1 cellular context compared by ENCODE assay signal in genomic region chr19:36139473-36140288, GRCh38.
TF ChIP-seq lines count a peak whose summit lies in the region.

CAPNS1 (plus strand) TSS chr19:36140066; CDS start chr19:36141012, 946 bp downstream.

TF ChIP-seq in HepG2, 621 proteins besides CTCF, POLR2A, EP300 and RAD21 (continued from another document and continues in another):
- no peak for TF ChIP-seq DMTF1 (CRISPR knock-in tag; IDR thresholded peaks at IDR 0.05)
- TF ChIP-seq SATB2 (CRISPR knock-in tag; IDR thresholded peaks at IDR 0.05), result peak; percentile 64; the same call in 1 of the 2 replicates
- TF ChIP-seq PLSCR1 (CRISPR knock-in tag; IDR thresholded peaks at IDR 0.05; ENCODE audit: borderline replicate concordance), result no peak
- TF ChIP-seq ZNF12 (CRISPR knock-in tag; IDR thresholded peaks at IDR 0.05), result no peak
- TF ChIP-seq ZNF124 (CRISPR knock-in tag; IDR thresholded peaks at IDR 0.05), result no peak
- TF ChIP-seq STAG1 (CRISPR knock-in tag; IDR thresholded peaks at IDR 0.05), result no peak
- peak; percentile 93 for TF ChIP-seq MIER3 (CRISPR knock-in tag; IDR thresholded peaks at IDR 0.05; ENCODE audit: borderline replicate concordance)
- TF ChIP-seq ZNF503 (CRISPR knock-in tag; IDR thresholded peaks at IDR 0.05), result no peak
- TF ChIP-seq ARHGAP35 (CRISPR knock-in tag; IDR thresholded peaks at IDR 0.05; ENCODE audit: borderline replicate concordance), result peak; percentile 10; the same call in 1 of the 2 replicates
- TF ChIP-seq ZNF75D (CRISPR knock-in tag; IDR thresholded peaks at IDR 0.05; ENCODE audit: borderline replicate concordance), result no peak
- peak; percentile 60; the same call in 1 of the 2 replicates for TF ChIP-seq TFAP4 (IDR thresholded peaks at IDR 0.05; ENCODE audit: borderline replicate concordance, low read depth)
- TF ChIP-seq HNRNPLL (IDR thresholded peaks at IDR 0.05; ENCODE audit: low read depth, low read length, poor library complexity, severe bottlenecking), result peak; percentile 81
- TF ChIP-seq AKAP8 (CRISPR knock-in tag; IDR thresholded peaks at IDR 0.05), result peak; percentile 99
- peak; percentile 70; the same call in 1 of the 2 replicates for TF ChIP-seq SIN3A (IDR thresholded peaks at IDR 0.05; ENCODE audit: borderline replicate concordance, low read depth, low read length)
- peak; percentile 83 for TF ChIP-seq YEATS2 (CRISPR knock-in tag; IDR thresholded peaks at IDR 0.05; ENCODE audit: borderline replicate concordance)
- no peak for TF ChIP-seq ZNF678 (CRISPR knock-in tag; IDR thresholded peaks at IDR 0.05)
- peak; percentile 95 for TF ChIP-seq AGO2 (optimal IDR thresholded peaks at IDR 0.05; ENCODE audit: low read depth, low read length)
- TF ChIP-seq RXRB (CRISPR knock-in tag; IDR thresholded peaks at IDR 0.05; ENCODE audit: borderline replicate concordance), result peak; percentile 49
- TF ChIP-seq GABPB1 (CRISPR knock-in tag; IDR thresholded peaks at IDR 0.05), result peak; percentile 89
- TF ChIP-seq HDAC1 (CRISPR knock-in tag; IDR thresholded peaks at IDR 0.05), result peak; percentile 76
- TF ChIP-seq SMARCC2 (IDR thresholded peaks at IDR 0.05), result no peak
- TF ChIP-seq ZNF629 (CRISPR knock-in tag; conservative IDR thresholded peaks at IDR 0.05), result 0 out of 2 replicates have a peak, but pooled peaks have one; percentile 8
- TF ChIP-seq NFYB (CRISPR knock-in tag; IDR thresholded peaks at IDR 0.05), result 0 out of 2 replicates have a peak, but pooled peaks have one; percentile 34
- TF ChIP-seq ZNF205 (CRISPR knock-in tag; IDR thresholded peaks at IDR 0.05), result peak; percentile 60; the same call in 1 of the 2 replicates
- TF ChIP-seq ZNF619 (CRISPR knock-in tag; IDR thresholded peaks at IDR 0.05), result peak; percentile 62; the same call in 1 of the 2 replicates
- TF ChIP-seq NR2F6 (IDR thresholded peaks at IDR 0.05), result no peak
- TF ChIP-seq NR2F6 (CRISPR knock-in tag; IDR thresholded peaks at IDR 0.05), result peak; percentile 54; the same call in 1 of the 2 replicates
- TF ChIP-seq DNMT3B (CRISPR knock-in tag; conservative IDR thresholded peaks at IDR 0.05), result 0 out of 2 replicates have a peak, but pooled peaks have one; percentile 12
- peak; percentile 11; the same call in 1 of the 2 replicates for TF ChIP-seq HNF1A (IDR thresholded peaks at IDR 0.05; ENCODE audit: low read depth)
- TF ChIP-seq HNF1A (CRISPR knock-in tag; IDR thresholded peaks at IDR 0.05; ENCODE audit: borderline replicate concordance), result peak; percentile 68; the same call in 1 of the 2 replicates
- peak; percentile 53; the same call in 1 of the 2 replicates for TF ChIP-seq HIC2 (CRISPR knock-in tag; IDR thresholded peaks at IDR 0.05; ENCODE audit: low read depth)
- TF ChIP-seq SP1 (IDR thresholded peaks at IDR 0.05), result no peak
- peak; percentile 75 for TF ChIP-seq SP1 (CRISPR knock-in tag; IDR thresholded peaks at IDR 0.05)
- no peak for TF ChIP-seq CHD4 (IDR thresholded peaks at IDR 0.05; ENCODE audit: borderline replicate concordance, low read length)
- TF ChIP-seq MZF1 (CRISPR knock-in tag; IDR thresholded peaks at IDR 0.05; ENCODE audit: borderline replicate concordance), result no peak
- no peak; the same call in 1 of the 2 replicates for TF ChIP-seq KDM5A (IDR thresholded peaks at IDR 0.05; ENCODE audit: borderline replicate concordance, low read length)
- no peak for TF ChIP-seq ESRRA (CRISPR knock-in tag; IDR thresholded peaks at IDR 0.05; ENCODE audit: low read depth)
- no peak for TF ChIP-seq SKI (IDR thresholded peaks at IDR 0.05; ENCODE audit: partially characterized antibody)
- 0 out of 2 replicates have a peak, but pooled peaks have one; percentile 66 for TF ChIP-seq ZSCAN30 (CRISPR knock-in tag; IDR thresholded peaks at IDR 0.05)
- TF ChIP-seq YEATS4 (CRISPR knock-in tag; IDR thresholded peaks at IDR 0.05; ENCODE audit: borderline replicate concordance), result peak; percentile 83; the same call in 1 of the 2 replicates
- TF ChIP-seq SKIL (CRISPR knock-in tag; IDR thresholded peaks at IDR 0.05; ENCODE audit: borderline replicate concordance), result no peak
- no peak for TF ChIP-seq MAFK (conservative IDR thresholded peaks at IDR 0.05 in 1 of 2, IDR thresholded peaks at IDR 0.05 in 1 of 2; ENCODE audit: low read length in 2 of 2)
- no peak for TF ChIP-seq ARNTL (CRISPR knock-in tag; IDR thresholded peaks at IDR 0.05)
- no peak for TF ChIP-seq PHF21A (CRISPR knock-in tag; IDR thresholded peaks at IDR 0.05)
- TF ChIP-seq HBP1 (CRISPR knock-in tag; IDR thresholded peaks at IDR 0.05; ENCODE audit: low read depth), result no peak; the same call in 1 of the 2 replicates
- TF ChIP-seq ZNF747 (CRISPR knock-in tag; IDR thresholded peaks at IDR 0.05; ENCODE audit: borderline replicate concordance), result 0 out of 2 replicates have a peak, but pooled peaks have one; percentile 42
- TF ChIP-seq SCMH1 (CRISPR knock-in tag; IDR thresholded peaks at IDR 0.05; ENCODE audit: borderline replicate concordance), result no peak
- peak; percentile 89; the same call in 1 of the 2 replicates for TF ChIP-seq ZNF790 (CRISPR knock-in tag; IDR thresholded peaks at IDR 0.05; ENCODE audit: borderline replicate concordance)
- TF ChIP-seq ZSCAN29 (CRISPR knock-in tag; conservative IDR thresholded peaks at IDR 0.05), result peak; percentile 16; the same call in 1 of the 2 replicates
- TF ChIP-seq ZNF776 (CRISPR knock-in tag; IDR thresholded peaks at IDR 0.05), result 0 out of 2 replicates have a peak, but pooled peaks have one; percentile 36
- TF ChIP-seq ZNF737 (CRISPR knock-in tag; IDR thresholded peaks at IDR 0.05; ENCODE audit: borderline replicate concordance), result no peak
- no peak for TF ChIP-seq ZNF207 (IDR thresholded peaks at IDR 0.05; ENCODE audit: borderline replicate concordance)
- 0 out of 2 replicates have a peak, but pooled peaks have one; percentile 17 for TF ChIP-seq ZMAT3 (CRISPR knock-in tag; conservative IDR thresholded peaks at IDR 0.05)
